9 cellular contexts compared by ENCODE assay signal in the genomic region with DNA sequence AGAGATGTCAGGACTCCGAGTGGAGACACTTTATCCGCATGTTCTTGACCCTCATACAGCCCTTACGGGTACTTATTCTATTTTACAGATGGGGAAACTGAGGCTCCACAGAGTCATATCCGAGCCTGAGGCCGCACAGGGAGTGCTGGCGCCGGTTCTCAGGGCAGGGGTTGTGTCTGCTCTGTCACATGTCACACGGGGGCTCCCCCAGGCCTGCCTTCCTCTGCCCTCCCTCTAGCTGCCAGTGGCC. TPM values are rescaled to one million over a fixed set of nuclear protein-coding genes. Genes with fewer than 3 reads are reported as not detected.
DNase-seq lines count a peak whose midpoint lies in the region; ATAC-seq and TF ChIP-seq lines count a peak whose summit lies in the region.
"Had no signal": no experiment of that assay in that cellular context is flagged by ENCODE, and none has a peak within 500 bp of the region (broad histone marks: within the 10 kb centered on the region; RNA-seq: fewer than 3 reads in every experiment).

No MANE protein-coding gene starts in this region.

- no peak overlapping the region for H3K27ac Mint-ChIP-seq in CD8-positive, alpha-beta T cell
- H3K27ac Mint-ChIP-seq in WTC11 = no peak overlapping the region

- H3K9me3 ChIP-seq in CD8-positive, alpha-beta T cell (ENCODE audit: low read length) = no peaks in the 10 kb centered on the region
- H3K9me3 ChIP-seq in right cardiac atrium (ENCODE audit: control insufficient read depth, low read length) (no peaks in the 10 kb centered on the region), gastrocnemius medialis (no peaks in the 10 kb centered on the region)

- peaks cover 47% of the 10 kb centered on the region for H3K4me1 Mint-ChIP-seq in CD8-positive, alpha-beta T cell (ENCODE audit: low read depth)
- peaks cover 37% of the 10 kb centered on the region for H3K4me1 Mint-ChIP-seq in WTC11

- in situ Hi-C loops in gastrocnemius medialis (cut with MboI; ENCODE audit: low sequenced_read_pairs in 4 of 4) = no loop called here

- no peaks in the 10 kb centered on the region for H3K27me3 Mint-ChIP-seq in CD8-positive, alpha-beta T cell (ENCODE audit: low read depth)
- H3K27me3 Mint-ChIP-seq in WTC11 (ENCODE audit: low read depth) = no peaks in the 10 kb centered on the region; the same call in 1 of the 2 replicates

- TF ChIP-seq POLR2A in gastrocnemius medialis (IDR thresholded peaks at IDR 0.05) = no peak

- no peak for TF ChIP-seq CTCF in CD8-positive, alpha-beta T cell (IDR thresholded peaks at IDR 0.05)
- TF ChIP-seq CTCF in WTC11 (IDR thresholded peaks at IDR 0.05) = no peak
- TF ChIP-seq CTCF in gastrocnemius medialis (IDR thresholded peaks at IDR 0.05 in 4 of 5, conservative IDR thresholded peaks at IDR 0.05 in 1 of 5) = no peak

- H3K27ac ChIP-seq in CD8-positive, alpha-beta T cell (ENCODE audit: low read depth, low read length) = no peak overlapping the region
- H3K27ac ChIP-seq in right cardiac atrium (ENCODE audit: low read length) (peak overlapping the region; percentile 55), gastrocnemius medialis (peak overlapping the region; percentile 80 to 87 (median 84))
- H3K27ac ChIP-seq: brain microvascular endothelial cell had no signal

- H3K4me1 ChIP-seq in CD8-positive, alpha-beta T cell (ENCODE audit: insufficient read depth, low read length) = peaks cover 66% of the 10 kb centered on the region
- H3K4me1 ChIP-seq in right cardiac atrium (ENCODE audit: control insufficient read depth, insufficient read depth, low read length) = peaks cover 15% of the 10 kb centered on the region
- H3K4me1 ChIP-seq in gastrocnemius medialis = peaks cover 29 to 36% of the 10 kb centered on the region in 2 donors

- H3K36me3 ChIP-seq in CD8-positive, alpha-beta T cell (ENCODE audit: insufficient read depth, low read length) = no peaks in the 10 kb centered on the region
- H3K36me3 ChIP-seq in gastrocnemius medialis = no peaks in the 10 kb centered on the region

- intact Hi-C loops in CD8-positive, alpha-beta T cell (cut with DNase I, micrococcal nuclease) = no loop called here
- intact Hi-C loops in right cardiac atrium (cut with DNase I) = no loop called here
- intact Hi-C loops in gastrocnemius medialis (cut with DNase I; ENCODE audit: low total_unique reads) = loop anchor here (1.0 kb wide), 1 partner anchor 34 kb away; no protein-coding TSS in a partner anchor
- intact Hi-C loops in sciatic nerve (cut with DNase I) = no loop called here

- no peaks in the 10 kb centered on the region for H3K9me3 Mint-ChIP-seq in CD8-positive, alpha-beta T cell
- H3K9me3 Mint-ChIP-seq in WTC11 = peaks cover 8% of the 10 kb centered on the region

- no peaks in the 10 kb centered on the region for H3K27me3 ChIP-seq in CD8-positive, alpha-beta T cell (ENCODE audit: insufficient read depth, low read length)
- H3K27me3 ChIP-seq in right cardiac atrium (ENCODE audit: control insufficient read depth, insufficient read depth) = no peaks in the 10 kb centered on the region
- no peaks in the 10 kb centered on the region for H3K27me3 ChIP-seq in gastrocnemius medialis
- H3K27me3 ChIP-seq: brain microvascular endothelial cell had no signal

- WGBS in right cardiac atrium = 44% methylated on average over 8 of the region's 8 CpGs

- H3K4me3 ChIP-seq in CD8-positive, alpha-beta T cell (ENCODE audit: low read depth, low read length) = no peak overlapping the region
- H3K4me3 ChIP-seq in right cardiac atrium (ENCODE audit: low read length) = no peak overlapping the region
- H3K4me3 ChIP-seq in gastrocnemius medialis = peak overlapping the region; percentile 54 to 86 (median 64)

- no peak for ATAC-seq in CD8-positive, alpha-beta T cell
- no peak for ATAC-seq in WTC11
- no peak for ATAC-seq in right cardiac atrium
- ATAC-seq in gastrocnemius medialis = no peak
- ATAC-seq in sciatic nerve = no peak
- ATAC-seq in HG02610 (IDR thresholded peaks at IDR 0.05; ENCODE audit: unreplicated experiment) = no peak

- peak overlapping the region; percentile 63 for H3K4me3 Mint-ChIP-seq in CD8-positive, alpha-beta T cell
- H3K4me3 Mint-ChIP-seq in WTC11 = peak overlapping the region; percentile 63

- CTCF ChIA-PET in CD8-positive, alpha-beta T cell (lab: Charles Lee) = interaction anchor here (1.0 to 1.6 kb wide), 3 partner anchors 9 to 22 kb away, joined by 3 to 5 read pairs (median 5); no protein-coding TSS in a partner anchor
- CTCF ChIA-PET in WTC11 (lab: Charles Lee) = interaction anchor here (1.2 to 2.5 kb wide), 5 partner anchors 10 to 37 kb away, joined by 3 to 13 read pairs (median 6); no protein-coding TSS in a partner anchor

- DNase-seq in CD8-positive, alpha-beta T cell = peak in 1 of 7 experiments; percentile 42
- DNase-seq in WTC11 (ENCODE audit: low spot score) (no peak), right cardiac atrium (no peak), gastrocnemius medialis (no peak), sciatic nerve (ENCODE audit: low spot score) (no peak), NCI-H446 treated with DMSO at 0.1 percent for 48 hours (lab: John Stamatoyannopoulos, UW) (no peak), NCI-H526 (lab: John Stamatoyannopoulos, UW) (no peak)
- DNase-seq: brain microvascular endothelial cell had no signal

- no peaks in the 10 kb centered on the region for H3K36me3 Mint-ChIP-seq in CD8-positive, alpha-beta T cell
- H3K36me3 Mint-ChIP-seq in WTC11 = peaks cover 3% of the 10 kb centered on the region; the same call in 1 of the 2 replicates

- POLR2A ChIA-PET in CD8-positive, alpha-beta T cell (lab: Charles Lee) = interaction anchor here (1.1 to 2.3 kb wide), 4 partner anchors 8 to 20 kb away, joined by 3 to 7 read pairs (median 4); no protein-coding TSS in a partner anchor
- POLR2A ChIA-PET in WTC11 (lab: Charles Lee) = interaction anchor here (1.1 kb wide), 1 partner anchor 22 kb away, joined by 4 read pairs; no protein-coding TSS in a partner anchor

TF ChIP-seq in WTC11, 78 proteins besides CTCF, POLR2A, EP300 and RAD21:
- TF ChIP-seq, protein P1, sequence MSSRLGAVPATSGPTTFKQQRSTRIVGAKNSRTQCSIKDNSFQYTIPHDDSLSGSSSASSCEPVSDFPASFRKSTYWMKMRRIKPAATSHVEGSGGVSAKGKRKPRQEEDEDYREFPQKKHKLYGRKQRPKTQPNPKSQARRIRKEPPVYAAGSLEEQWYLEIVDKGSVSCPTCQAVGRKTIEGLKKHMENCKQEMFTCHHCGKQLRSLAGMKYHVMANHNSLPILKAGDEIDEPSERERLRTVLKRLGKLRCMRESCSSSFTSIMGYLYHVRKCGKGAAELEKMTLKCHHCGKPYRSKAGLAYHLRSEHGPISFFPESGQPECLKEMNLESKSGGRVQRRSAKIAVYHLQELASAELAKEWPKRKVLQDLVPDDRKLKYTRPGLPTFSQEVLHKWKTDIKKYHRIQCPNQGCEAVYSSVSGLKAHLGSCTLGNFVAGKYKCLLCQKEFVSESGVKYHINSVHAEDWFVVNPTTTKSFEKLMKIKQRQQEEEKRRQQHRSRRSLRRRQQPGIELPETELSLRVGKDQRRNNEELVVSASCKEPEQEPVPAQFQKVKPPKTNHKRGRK (CRISPR knock-in tag; IDR thresholded peaks at IDR 0.05; ENCODE audit: borderline replicate concordance) = no peak
- no peak for TF ChIP-seq KAT7 (CRISPR knock-in tag; IDR thresholded peaks at IDR 0.05; ENCODE audit: borderline replicate concordance)
- 0 out of 2 replicates have a peak, but pooled peaks have one; percentile 23 for TF ChIP-seq NR2C2 (CRISPR knock-in tag; IDR thresholded peaks at IDR 0.05)
- no peak for TF ChIP-seq FOXJ3 (CRISPR knock-in tag; IDR thresholded peaks at IDR 0.05; ENCODE audit: borderline replicate concordance)

RNA-seq across cellular contexts. Expression of gene INF2, which starts 1.0 kb away (rescaled TPM):
- total RNA-seq in CD8-positive, alpha-beta T cell = 10 to 100 TPM; 42.2 to 49.1 TPM
- total RNA-seq in WTC11 (2021) (69.0 to 82.4 TPM (median 72.4 TPM) in 3 replicates), right cardiac atrium (10 to 100 TPM; 36.2 to 46.4 (median 42.3) TPM), gastrocnemius medialis (10 to 100 TPM; 11.6 to 34.6 (median 19.7) TPM), sciatic nerve (343 TPM)
- polyA plus RNA-seq in right cardiac atrium = 36.6 TPM

RNA-seq across cellular contexts. Expression of gene ADSS1, which starts 35.6 kb away (rescaled TPM):
- total RNA-seq in CD8-positive, alpha-beta T cell = 1 to 10 TPM; 2.4 to 3.5 TPM
- total RNA-seq in WTC11 (2021) (10.0 to 13.3 TPM (median 12.0 TPM) in 3 replicates), right cardiac atrium (100 to 1,000 TPM; 156 to 212 (median 188) TPM), gastrocnemius medialis (100 to 1,000 TPM; 165 to 577 (median 232) TPM), sciatic nerve (11.5 TPM)
- 217 TPM for polyA plus RNA-seq in right cardiac atrium

Comparison
In these comparisons a context has a peak if more than half of its experiments do, and no peak if none do; other contexts are left out.
1. H3K4me3 ChIP-seq: peak in gastrocnemius medialis (4 of 4); none in CD8-positive, alpha-beta T cell (single experiment) and right cardiac atrium (single experiment).
2. RNA of gene ADSS1, which starts 35.6 kb away (total RNA-seq): 165 to 577 TPM in gastrocnemius medialis and 156 to 212 TPM in right cardiac atrium; 11.5 TPM in sciatic nerve (single experiment), 10.0 to 13.3 TPM in WTC11 and 2.4 to 3.5 TPM in CD8-positive, alpha-beta T cell; every median in the first group is over 10 times any median in the second.